Comparison of ENCODE assay signal across 4 cellular contexts in the genomic region with DNA sequence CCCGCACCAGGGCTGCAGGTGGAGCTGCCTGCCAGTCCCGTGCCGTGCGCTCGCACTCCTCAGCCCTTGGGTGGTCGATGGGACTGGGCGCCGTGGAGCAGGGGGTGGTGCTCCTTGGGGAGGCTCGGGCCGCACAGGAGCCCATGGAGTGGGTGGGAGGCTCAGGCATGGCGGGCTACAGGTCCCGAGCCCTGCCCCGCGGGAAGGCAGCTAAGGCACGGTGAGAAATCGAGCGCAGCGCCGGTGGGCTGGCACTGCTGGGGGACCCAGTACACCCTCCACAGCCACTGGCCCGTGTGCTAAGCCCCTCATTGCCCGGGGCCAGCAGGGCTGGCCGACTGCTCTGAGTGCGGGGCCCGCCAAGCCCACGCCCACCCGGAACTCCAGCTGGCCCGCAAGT. TPM values are rescaled to one million over a fixed set of nuclear protein-coding genes. Genes with fewer than 3 reads are reported as not detected.
"Had no signal": no experiment of that assay in that cellular context is flagged by ENCODE, and none has a peak within 500 bp of the region (broad histone marks: within the 10 kb centered on the region; RNA-seq: fewer than 3 reads in every experiment).

No MANE protein-coding gene starts in this region.

RNA-seq across cellular contexts. Expression of gene DCC, which starts 26.9 kb away (rescaled TPM):
- total RNA-seq: subcutaneous adipose tissue, thoracic aorta, vagina had no signal
- polyA plus RNA-seq: stomach had no signal
